Comparison of ENCODE assay signal across 1 cellular context in genomic region chr9:98974994-98975712, GRCh38.
TF ChIP-seq lines count a peak whose summit lies in the region.

No MANE protein-coding gene starts in this region.

TF ChIP-seq in IMR-90, 13 proteins besides CTCF, POLR2A, EP300 and RAD21:
- TF ChIP-seq CHD1 (IDR thresholded peaks at IDR 0.05; ENCODE audit: low read depth, low read length) (0 out of 2 replicates have a peak, but pooled peaks have one; percentile 52), MXI1 (IDR thresholded peaks at IDR 0.05; ENCODE audit: borderline replicate concordance, low read depth, low read length) (no peak), SMC3 (IDR thresholded peaks at IDR 0.05; ENCODE audit: low read depth, low read length) (peak; percentile 96), FOS (IDR thresholded peaks at IDR 0.05; ENCODE audit: low read depth, low read length) (no peak), NFE2L2 (IDR thresholded peaks at IDR 0.05; ENCODE audit: low read depth, low read length) (no peak), MAZ (IDR thresholded peaks at IDR 0.05; ENCODE audit: borderline replicate concordance, low read depth, low read length) (peak; percentile 33; the same call in 1 of the 2 replicates), RCOR1 (IDR thresholded peaks at IDR 0.05; ENCODE audit: insufficient replicate concordance, low read length) (peak; percentile 73)
- TF ChIP-seq, protein P1, sequence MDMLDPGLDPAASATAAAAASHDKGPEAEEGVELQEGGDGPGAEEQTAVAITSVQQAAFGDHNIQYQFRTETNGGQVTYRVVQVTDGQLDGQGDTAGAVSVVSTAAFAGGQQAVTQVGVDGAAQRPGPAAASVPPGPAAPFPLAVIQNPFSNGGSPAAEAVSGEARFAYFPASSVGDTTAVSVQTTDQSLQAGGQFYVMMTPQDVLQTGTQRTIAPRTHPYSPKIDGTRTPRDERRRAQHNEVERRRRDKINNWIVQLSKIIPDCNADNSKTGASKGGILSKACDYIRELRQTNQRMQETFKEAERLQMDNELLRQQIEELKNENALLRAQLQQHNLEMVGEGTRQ (IDR thresholded peaks at IDR 0.05; ENCODE audit: low read depth, low read length): no peak
- TF ChIP-seq, protein P2, sequence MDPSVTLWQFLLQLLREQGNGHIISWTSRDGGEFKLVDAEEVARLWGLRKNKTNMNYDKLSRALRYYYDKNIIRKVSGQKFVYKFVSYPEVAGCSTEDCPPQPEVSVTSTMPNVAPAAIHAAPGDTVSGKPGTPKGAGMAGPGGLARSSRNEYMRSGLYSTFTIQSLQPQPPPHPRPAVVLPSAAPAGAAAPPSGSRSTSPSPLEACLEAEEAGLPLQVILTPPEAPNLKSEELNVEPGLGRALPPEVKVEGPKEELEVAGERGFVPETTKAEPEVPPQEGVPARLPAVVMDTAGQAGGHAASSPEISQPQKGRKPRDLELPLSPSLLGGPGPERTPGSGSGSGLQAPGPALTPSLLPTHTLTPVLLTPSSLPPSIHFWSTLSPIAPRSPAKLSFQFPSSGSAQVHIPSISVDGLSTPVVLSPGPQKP (IDR thresholded peaks at IDR 0.05; ENCODE audit: borderline replicate concordance, low read depth, low read length): no peak
